In genomic region chrX:20514358-20514757, GRCh38 we compare ENCODE assay signal across 13 cellular contexts.
DNase-seq lines count a peak whose midpoint lies in the region; ATAC-seq and TF ChIP-seq lines count a peak whose summit lies in the region.
"Had no signal": no experiment of that assay in that cellular context is flagged by ENCODE, and none has a peak within 500 bp of the region (broad histone marks: within the 10 kb centered on the region; RNA-seq: fewer than 3 reads in every experiment).

No MANE protein-coding gene starts in this region.

- ATAC-seq in HG03571 (IDR thresholded peaks at IDR 0.05; ENCODE audit: unreplicated experiment): no peak

- no peak overlapping the region for H3K9ac ChIP-seq in GM23248

- WGBS in GM23248 (ENCODE audit: low coverage in 1 of 2, low lambda C conversion rate in 2 of 2, missing lambda C conversion rate in 2 of 2), 2 experiments: 0 to 4% methylated on average over 1 of the region's 1 CpG

- peaks cover 42% of the 10 kb centered on the region for H3K4me1 ChIP-seq in GM23248 (ENCODE audit: insufficient read depth)

- H3K27me3 ChIP-seq in GM23248 (replicated peaks; ENCODE audit: insufficient read depth) (no peaks in the 10 kb centered on the region), H7 (ENCODE audit: control insufficient read depth, insufficient read depth, low read length) (no peaks in the 10 kb centered on the region)

- DNase-seq in A172 (ENCODE audit: low spot score) (peak; percentile 93), GM23248 (peak; percentile 85), SW 1271 (lab: John Stamatoyannopoulos, UW) (peak; percentile 5 to 49), fibroblast of pulmonary artery (ENCODE audit: low read depth) (peak; percentile 68), H7 (no peak), NCI-H2029 (lab: John Stamatoyannopoulos, UW) (no peak), NCI-H69 (lab: John Stamatoyannopoulos, UW) (no peak)
- DNase-seq: C1 segment of cervical spinal cord, cortex of kidney, immature natural killer cell, NCI-H1930, posterior cingulate gyrus had no signal

- H3K9me2 ChIP-seq in GM23248 (ENCODE audit: insufficient read depth): no peaks in the 10 kb centered on the region

- no peaks in the 10 kb centered on the region for H3K9me3 ChIP-seq in GM23248 (ENCODE audit: low read depth)

- no peaks in the 10 kb centered on the region for H3K79me2 ChIP-seq in GM23248 (ENCODE audit: insufficient read depth)

- in situ Hi-C loops in GM23248 (cut with MboI): loop anchor here (25.0 kb wide), 1 partner anchor 1448 kb away; no protein-coding TSS in a partner anchor

- H3K4me3 ChIP-seq in GM23248 (no peak overlapping the region), fibroblast of pulmonary artery (replicated peaks; ENCODE audit: low read depth, low read length) (no peak overlapping the region), H7 (ENCODE audit: insufficient read depth, low read depth, low read length) (no peak overlapping the region)

- no peak for TF ChIP-seq CTCF in fibroblast of pulmonary artery (IDR thresholded peaks at IDR 0.05; ENCODE audit: low read length, missing control alignments)

- H3K4me2 ChIP-seq in GM23248 (ENCODE audit: unreplicated experiment): peak overlapping the region; percentile 73

- H3F3A ChIP-seq in GM23248 (ENCODE audit: insufficient read depth): peaks cover 29% of the 10 kb centered on the region

- peak overlapping the region; percentile 72 for H3K27ac ChIP-seq in GM23248

- H2AFZ ChIP-seq in GM23248: 0 out of 2 replicates have a peak overlapping the region, but pooled peaks have one; percentile 33

- no peaks in the 10 kb centered on the region for H3K36me3 ChIP-seq in GM23248 (ENCODE audit: low read depth)
- no peaks in the 10 kb centered on the region for H3K36me3 ChIP-seq in H7 (replicated peaks; ENCODE audit: control insufficient read depth, insufficient read depth, low read length)

- no peaks in the 10 kb centered on the region for H4K20me1 ChIP-seq in GM23248 (ENCODE audit: insufficient read depth)

Comparison
In these comparisons a context has a peak if more than half of its experiments do, and no peak if none do; other contexts are left out.
1. DNase-seq: peak in A172 (single experiment), GM23248 (single experiment), SW 1271 (2 of 2) and fibroblast of pulmonary artery (single experiment); none in H7 (single experiment), NCI-H2029 (single experiment) and NCI-H69 (single experiment).